ENCODE assay signal across 2 cellular contexts in the genomic region with DNA sequence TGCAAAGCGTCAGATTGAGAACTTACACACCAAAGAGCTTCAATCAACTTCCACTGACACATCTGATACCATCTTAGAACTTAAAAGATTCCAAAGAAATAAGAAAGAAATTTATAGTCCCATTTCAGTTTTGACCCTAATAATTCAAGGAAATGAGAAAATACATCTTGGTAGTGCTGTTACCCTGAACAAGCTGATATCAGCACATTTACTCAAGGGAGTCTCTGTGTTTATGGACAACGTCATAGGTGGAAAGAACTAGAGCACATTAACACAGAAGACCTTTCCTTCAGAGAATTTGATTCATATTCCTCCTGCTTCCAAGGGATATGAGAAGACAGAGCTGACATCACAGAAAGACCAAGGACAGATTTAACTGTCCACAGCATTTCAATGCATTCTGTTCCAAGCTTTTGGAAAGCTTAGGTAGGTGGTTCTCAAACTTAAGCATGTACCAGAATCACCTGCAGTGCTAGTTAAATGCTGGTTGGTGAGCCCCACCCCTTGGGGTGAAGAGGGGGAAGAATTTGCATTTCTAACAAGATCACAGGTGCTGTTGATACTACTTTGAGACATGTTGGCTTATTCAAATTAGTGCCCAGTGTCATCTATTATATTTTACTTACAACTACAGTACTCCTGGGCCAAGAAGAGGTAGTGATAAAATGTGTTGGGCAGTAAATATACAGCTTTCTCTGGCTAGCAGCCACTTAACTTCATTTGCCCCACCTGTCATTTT.
A peak's percentile ranks its signal among the peaks of the same experiment; 100 is the strongest.
TF ChIP-seq lines count a peak whose summit lies in the region.

No MANE protein-coding gene starts in this region.

TF ChIP-seq in K562, 482 proteins besides CTCF, POLR2A, EP300 and RAD21:
- no peak for TF ChIP-seq ZNF766 (CRISPR knock-in tag; conservative IDR thresholded peaks at IDR 0.05)
- TF ChIP-seq ZNF316 (IDR thresholded peaks at IDR 0.05) = 0 out of 2 replicates have a peak, but pooled peaks have one; percentile 20

TF ChIP-seq in SK-N-SH, 30 proteins besides CTCF, POLR2A, EP300 and RAD21:
- no peak for TF ChIP-seq GATA2 (CRISPR knock-in tag; IDR thresholded peaks at IDR 0.05)
- TF ChIP-seq YY1 (IDR thresholded peaks at IDR 0.05; ENCODE audit: low read depth) = no peak
- TF ChIP-seq, protein P1, sequence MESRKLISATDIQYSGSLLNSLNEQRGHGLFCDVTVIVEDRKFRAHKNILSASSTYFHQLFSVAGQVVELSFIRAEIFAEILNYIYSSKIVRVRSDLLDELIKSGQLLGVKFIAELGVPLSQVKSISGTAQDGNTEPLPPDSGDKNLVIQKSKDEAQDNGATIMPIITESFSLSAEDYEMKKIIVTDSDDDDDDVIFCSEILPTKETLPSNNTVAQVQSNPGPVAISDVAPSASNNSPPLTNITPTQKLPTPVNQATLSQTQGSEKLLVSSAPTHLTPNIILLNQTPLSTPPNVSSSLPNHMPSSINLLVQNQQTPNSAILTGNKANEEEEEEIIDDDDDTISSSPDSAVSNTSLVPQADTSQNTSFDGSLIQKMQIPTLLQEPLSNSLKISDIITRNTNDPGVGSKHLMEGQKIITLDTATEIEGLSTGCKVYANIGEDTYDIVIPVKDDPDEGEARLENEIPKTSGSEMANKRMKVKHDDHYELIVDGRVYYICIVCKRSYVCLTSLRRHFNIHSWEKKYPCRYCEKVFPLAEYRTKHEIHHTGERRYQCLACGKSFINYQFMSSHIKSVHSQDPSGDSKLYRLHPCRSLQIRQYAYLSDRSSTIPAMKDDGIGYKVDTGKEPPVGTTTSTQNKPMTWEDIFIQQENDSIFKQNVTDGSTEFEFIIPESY (IDR thresholded peaks at IDR 0.05; ENCODE audit: borderline replicate concordance, low read depth) = no peak
- TF ChIP-seq FOSL2 (IDR thresholded peaks at IDR 0.05; ENCODE audit: borderline replicate concordance, low read depth) = no peak
- TF ChIP-seq, protein P2, sequence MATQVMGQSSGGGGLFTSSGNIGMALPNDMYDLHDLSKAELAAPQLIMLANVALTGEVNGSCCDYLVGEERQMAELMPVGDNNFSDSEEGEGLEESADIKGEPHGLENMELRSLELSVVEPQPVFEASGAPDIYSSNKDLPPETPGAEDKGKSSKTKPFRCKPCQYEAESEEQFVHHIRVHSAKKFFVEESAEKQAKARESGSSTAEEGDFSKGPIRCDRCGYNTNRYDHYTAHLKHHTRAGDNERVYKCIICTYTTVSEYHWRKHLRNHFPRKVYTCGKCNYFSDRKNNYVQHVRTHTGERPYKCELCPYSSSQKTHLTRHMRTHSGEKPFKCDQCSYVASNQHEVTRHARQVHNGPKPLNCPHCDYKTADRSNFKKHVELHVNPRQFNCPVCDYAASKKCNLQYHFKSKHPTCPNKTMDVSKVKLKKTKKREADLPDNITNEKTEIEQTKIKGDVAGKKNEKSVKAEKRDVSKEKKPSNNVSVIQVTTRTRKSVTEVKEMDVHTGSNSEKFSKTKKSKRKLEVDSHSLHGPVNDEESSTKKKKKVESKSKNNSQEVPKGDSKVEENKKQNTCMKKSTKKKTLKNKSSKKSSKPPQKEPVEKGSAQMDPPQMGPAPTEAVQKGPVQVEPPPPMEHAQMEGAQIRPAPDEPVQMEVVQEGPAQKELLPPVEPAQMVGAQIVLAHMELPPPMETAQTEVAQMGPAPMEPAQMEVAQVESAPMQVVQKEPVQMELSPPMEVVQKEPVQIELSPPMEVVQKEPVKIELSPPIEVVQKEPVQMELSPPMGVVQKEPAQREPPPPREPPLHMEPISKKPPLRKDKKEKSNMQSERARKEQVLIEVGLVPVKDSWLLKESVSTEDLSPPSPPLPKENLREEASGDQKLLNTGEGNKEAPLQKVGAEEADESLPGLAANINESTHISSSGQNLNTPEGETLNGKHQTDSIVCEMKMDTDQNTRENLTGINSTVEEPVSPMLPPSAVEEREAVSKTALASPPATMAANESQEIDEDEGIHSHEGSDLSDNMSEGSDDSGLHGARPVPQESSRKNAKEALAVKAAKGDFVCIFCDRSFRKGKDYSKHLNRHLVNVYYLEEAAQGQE (IDR thresholded peaks at IDR 0.05; ENCODE audit: low read depth, low read length) = no peak
- no peak for TF ChIP-seq FOXM1 (IDR thresholded peaks at IDR 0.05; ENCODE audit: low read depth)
- TF ChIP-seq SMC3 (IDR thresholded peaks at IDR 0.05; ENCODE audit: low read depth, low read length) = no peak
- TF ChIP-seq, protein P3, sequence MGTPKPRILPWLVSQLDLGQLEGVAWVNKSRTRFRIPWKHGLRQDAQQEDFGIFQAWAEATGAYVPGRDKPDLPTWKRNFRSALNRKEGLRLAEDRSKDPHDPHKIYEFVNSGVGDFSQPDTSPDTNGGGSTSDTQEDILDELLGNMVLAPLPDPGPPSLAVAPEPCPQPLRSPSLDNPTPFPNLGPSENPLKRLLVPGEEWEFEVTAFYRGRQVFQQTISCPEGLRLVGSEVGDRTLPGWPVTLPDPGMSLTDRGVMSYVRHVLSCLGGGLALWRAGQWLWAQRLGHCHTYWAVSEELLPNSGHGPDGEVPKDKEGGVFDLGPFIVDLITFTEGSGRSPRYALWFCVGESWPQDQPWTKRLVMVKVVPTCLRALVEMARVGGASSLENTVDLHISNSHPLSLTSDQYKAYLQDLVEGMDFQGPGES (IDR thresholded peaks at IDR 0.05; ENCODE audit: low read depth, low read length) = no peak
- TF ChIP-seq TCF12 (IDR thresholded peaks at IDR 0.05) = no peak
- no peak for TF ChIP-seq NFIC (IDR thresholded peaks at IDR 0.05; ENCODE audit: borderline replicate concordance)
- no peak for TF ChIP-seq NRF1 (IDR thresholded peaks at IDR 0.05; ENCODE audit: low read depth, low read length)
- TF ChIP-seq, protein P4, sequence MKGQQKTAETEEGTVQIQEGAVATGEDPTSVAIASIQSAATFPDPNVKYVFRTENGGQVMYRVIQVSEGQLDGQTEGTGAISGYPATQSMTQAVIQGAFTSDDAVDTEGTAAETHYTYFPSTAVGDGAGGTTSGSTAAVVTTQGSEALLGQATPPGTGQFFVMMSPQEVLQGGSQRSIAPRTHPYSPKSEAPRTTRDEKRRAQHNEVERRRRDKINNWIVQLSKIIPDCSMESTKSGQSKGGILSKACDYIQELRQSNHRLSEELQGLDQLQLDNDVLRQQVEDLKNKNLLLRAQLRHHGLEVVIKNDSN (IDR thresholded peaks at IDR 0.05; ENCODE audit: borderline replicate concordance, low read depth) = no peak
- no peak for TF ChIP-seq MXI1 (IDR thresholded peaks at IDR 0.05; ENCODE audit: low read depth, low read length)
- no peak for TF ChIP-seq FOXJ3 (CRISPR knock-in tag; IDR thresholded peaks at IDR 0.05)
- no peak for TF ChIP-seq JUND (IDR thresholded peaks at IDR 0.05)
- no peak for TF ChIP-seq CHD2 (IDR thresholded peaks at IDR 0.05; ENCODE audit: low read length, partially characterized antibody)
- no peak for TF ChIP-seq ELF1 (IDR thresholded peaks at IDR 0.05)
- no peak for TF ChIP-seq SIN3A (IDR thresholded peaks at IDR 0.05; ENCODE audit: borderline replicate concordance, low read depth, low read length)
- TF ChIP-seq RXRA (IDR thresholded peaks at IDR 0.05; ENCODE audit: borderline replicate concordance, low read depth) = no peak
- TF ChIP-seq, protein P5, sequence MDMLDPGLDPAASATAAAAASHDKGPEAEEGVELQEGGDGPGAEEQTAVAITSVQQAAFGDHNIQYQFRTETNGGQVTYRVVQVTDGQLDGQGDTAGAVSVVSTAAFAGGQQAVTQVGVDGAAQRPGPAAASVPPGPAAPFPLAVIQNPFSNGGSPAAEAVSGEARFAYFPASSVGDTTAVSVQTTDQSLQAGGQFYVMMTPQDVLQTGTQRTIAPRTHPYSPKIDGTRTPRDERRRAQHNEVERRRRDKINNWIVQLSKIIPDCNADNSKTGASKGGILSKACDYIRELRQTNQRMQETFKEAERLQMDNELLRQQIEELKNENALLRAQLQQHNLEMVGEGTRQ (IDR thresholded peaks at IDR 0.05; ENCODE audit: borderline replicate concordance, low read depth, low read length) = no peak
TF ChIP-seq in SK-N-SH: peak in this region for 0.
